ENCODE assay signal across 1 cellular context in the genomic region with DNA sequence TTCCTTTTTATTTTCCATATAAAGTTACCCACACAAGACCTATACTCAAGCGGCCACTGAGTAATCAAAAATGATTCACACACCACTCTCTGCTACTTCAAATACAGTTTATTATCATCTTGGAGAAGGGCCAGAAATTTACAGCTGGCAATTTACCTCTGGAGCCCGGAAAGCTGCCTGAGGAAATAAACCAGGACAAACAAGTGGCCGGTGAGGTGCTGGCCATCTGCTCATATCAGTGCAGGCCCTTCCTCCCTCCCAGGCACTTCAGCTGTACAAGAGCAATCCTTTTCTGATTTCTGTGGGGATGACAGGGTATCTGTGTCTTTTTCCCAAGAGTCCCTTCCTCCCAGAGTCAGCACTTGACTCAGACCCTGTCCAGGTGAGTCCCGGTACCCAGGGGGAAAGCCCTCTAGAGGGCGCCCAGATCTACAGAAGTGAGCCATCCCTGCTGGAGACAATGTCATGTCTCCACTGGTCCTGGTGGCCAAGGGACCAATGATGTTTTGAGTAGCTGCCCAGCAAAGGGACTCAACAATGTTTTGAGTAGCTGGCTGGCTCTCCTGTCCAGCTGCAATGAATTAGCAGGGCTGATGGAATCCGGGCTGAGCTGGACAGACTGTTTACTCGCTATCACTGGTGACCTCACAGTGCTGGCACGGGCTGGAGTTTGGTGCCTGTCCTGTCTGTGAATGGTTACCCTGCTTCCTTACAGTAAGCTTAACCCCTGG.
TF ChIP-seq lines count a peak whose summit lies in the region.

No MANE protein-coding gene starts in this region.

TF ChIP-seq in GM12878, 131 proteins besides CTCF, POLR2A, EP300 and RAD21 (continued from another document):
- TF ChIP-seq, protein P1, sequence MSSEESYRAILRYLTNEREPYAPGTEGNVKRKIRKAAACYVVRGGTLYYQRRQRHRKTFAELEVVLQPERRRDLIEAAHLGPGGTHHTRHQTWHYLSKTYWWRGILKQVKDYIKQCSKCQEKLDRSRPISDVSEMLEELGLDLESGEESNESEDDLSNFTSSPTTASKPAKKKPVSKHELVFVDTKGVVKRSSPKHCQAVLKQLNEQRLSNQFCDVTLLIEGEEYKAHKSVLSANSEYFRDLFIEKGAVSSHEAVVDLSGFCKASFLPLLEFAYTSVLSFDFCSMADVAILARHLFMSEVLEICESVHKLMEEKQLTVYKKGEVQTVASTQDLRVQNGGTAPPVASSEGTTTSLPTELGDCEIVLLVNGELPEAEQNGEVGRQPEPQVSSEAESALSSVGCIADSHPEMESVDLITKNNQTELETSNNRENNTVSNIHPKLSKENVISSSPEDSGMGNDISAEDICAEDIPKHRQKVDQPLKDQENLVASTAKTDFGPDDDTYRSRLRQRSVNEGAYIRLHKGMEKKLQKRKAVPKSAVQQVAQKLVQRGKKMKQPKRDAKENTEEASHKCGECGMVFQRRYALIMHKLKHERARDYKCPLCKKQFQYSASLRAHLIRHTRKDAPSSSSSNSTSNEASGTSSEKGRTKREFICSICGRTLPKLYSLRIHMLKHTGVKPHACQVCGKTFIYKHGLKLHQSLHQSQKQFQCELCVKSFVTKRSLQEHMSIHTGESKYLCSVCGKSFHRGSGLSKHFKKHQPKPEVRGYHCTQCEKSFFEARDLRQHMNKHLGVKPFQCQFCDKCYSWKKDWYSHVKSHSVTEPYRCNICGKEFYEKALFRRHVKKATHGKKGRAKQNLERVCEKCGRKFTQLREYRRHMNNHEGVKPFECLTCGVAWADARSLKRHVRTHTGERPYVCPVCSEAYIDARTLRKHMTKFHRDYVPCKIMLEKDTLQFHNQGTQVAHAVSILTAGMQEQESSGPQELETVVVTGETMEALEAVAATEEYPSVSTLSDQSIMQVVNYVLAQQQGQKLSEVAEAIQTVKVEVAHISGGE (CRISPR knock-in tag; IDR thresholded peaks at IDR 0.05) = no peak
- peak; percentile 44; the same call in 1 of the 2 replicates for TF ChIP-seq SMC3 (IDR thresholded peaks at IDR 0.05; ENCODE audit: borderline replicate concordance, low read length)
